ENCODE assay signal across 7 cellular contexts in the genomic region with DNA sequence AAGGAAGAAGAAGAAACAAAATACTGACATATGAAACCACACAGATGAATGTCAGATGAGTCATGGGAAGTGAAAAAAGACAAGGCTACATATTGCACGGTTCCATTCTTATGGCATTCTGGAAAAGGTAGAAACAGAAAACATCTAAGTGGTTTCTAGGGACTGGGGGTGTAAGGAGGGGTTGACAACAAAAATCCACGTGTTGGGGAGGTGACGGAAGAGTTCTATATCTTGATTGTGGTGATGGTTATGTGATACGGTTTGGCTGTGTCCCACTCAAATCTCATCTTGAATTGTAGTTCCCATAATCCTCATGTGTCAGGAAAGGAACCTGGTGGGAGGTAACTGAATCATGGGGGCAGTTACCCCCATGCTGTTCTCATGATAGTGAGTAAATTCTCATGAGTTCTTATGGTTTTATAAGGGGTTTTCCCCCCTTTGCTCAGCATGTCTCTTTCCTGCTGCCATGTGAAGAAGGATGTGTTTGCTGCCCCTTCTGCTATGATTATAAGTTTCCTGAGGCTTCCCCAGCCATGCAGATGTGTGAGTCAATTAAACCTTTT. TPM values are rescaled to one million over a fixed set of nuclear protein-coding genes. Genes with fewer than 3 reads are reported as not detected.
DNase-seq lines count a peak whose midpoint lies in the region; ATAC-seq and TF ChIP-seq lines count a peak whose summit lies in the region.

No MANE protein-coding gene starts in this region.

- peaks cover 22% of the 10 kb centered on the region for H3F3A ChIP-seq in GM23248 (ENCODE audit: insufficient read depth)

- in situ Hi-C loops in GM23248 (cut with MboI) = no loop called here

- TF ChIP-seq CTCF in choroid plexus epithelial cell (conservative IDR thresholded peaks at IDR 0.05; ENCODE audit: low read depth, low read length) (no peak), upper lobe of right lung (IDR thresholded peaks at IDR 0.05) (no peak)

- H4K20me1 ChIP-seq in GM23248 (ENCODE audit: insufficient read depth) = no peaks in the 10 kb centered on the region

- no peaks in the 10 kb centered on the region for H3K9me2 ChIP-seq in GM23248 (ENCODE audit: insufficient read depth)

- H3K27me3 ChIP-seq in GM23248 (replicated peaks; ENCODE audit: insufficient read depth) (no peaks in the 10 kb centered on the region), SJCRH30 (no peaks in the 10 kb centered on the region), upper lobe of right lung (no peaks in the 10 kb centered on the region)
- no peaks in the 10 kb centered on the region for H3K27me3 ChIP-seq in effector memory CD4-positive, alpha-beta T cell (replicated peaks; ENCODE audit: control insufficient read depth, insufficient read depth, low read length, poor library complexity, severe bottlenecking)

- peak overlapping the region; percentile 10 for H3K4me2 ChIP-seq in GM23248 (ENCODE audit: unreplicated experiment)

- WGBS in GM23248 (ENCODE audit: low coverage in 1 of 2, low lambda C conversion rate in 2 of 2, missing lambda C conversion rate in 2 of 2), 2 experiments = 66 to 72% methylated on average over 4 of the region's 4 CpGs

- H3K4me1 ChIP-seq in GM23248 (ENCODE audit: insufficient read depth) (peaks cover 8% of the 10 kb centered on the region), SJCRH30 (peaks cover 25% of the 10 kb centered on the region), upper lobe of right lung (peaks cover 10% of the 10 kb centered on the region)
- no peaks in the 10 kb centered on the region for H3K4me1 ChIP-seq in effector memory CD4-positive, alpha-beta T cell (ENCODE audit: control insufficient read depth, insufficient read depth, low read length, poor library complexity, severe bottlenecking)

- intact Hi-C loops in upper lobe of right lung (cut with DNase I) = no loop called here

- H3K36me3 ChIP-seq in GM23248 (ENCODE audit: low read depth) (no peaks in the 10 kb centered on the region), SJCRH30 (peaks cover 1% of the 10 kb centered on the region; the same call in 1 of the 2 replicates), upper lobe of right lung (no peaks in the 10 kb centered on the region)
- H3K36me3 ChIP-seq in effector memory CD4-positive, alpha-beta T cell (ENCODE audit: control insufficient read depth, insufficient read depth, low read length) = no peaks in the 10 kb centered on the region

- H3K4me3 ChIP-seq in GM23248 (no peak overlapping the region), SJCRH30 (no peak overlapping the region), choroid plexus epithelial cell (ENCODE audit: low read depth, low read length) (no peak overlapping the region), upper lobe of right lung (no peak overlapping the region)
- no peak overlapping the region for H3K4me3 ChIP-seq in effector memory CD4-positive, alpha-beta T cell (ENCODE audit: insufficient read depth, low read depth, low read length, poor library complexity, severe bottlenecking)

- H3K27ac ChIP-seq in GM23248 (peak overlapping the region; percentile 58), SJCRH30 (peak overlapping the region; percentile 15; the same call in 1 of the 2 replicates), upper lobe of right lung (no peak overlapping the region)
- H3K27ac ChIP-seq in effector memory CD4-positive, alpha-beta T cell (ENCODE audit: insufficient read depth, low read length, poor library complexity, severe bottlenecking) = no peak overlapping the region

- no peak overlapping the region for H2AFZ ChIP-seq in GM23248

- peak; percentile 68 for DNase-seq in GM23248
- DNase-seq in SJCRH30 = peak; percentile 51 to 59
- DNase-seq in choroid plexus epithelial cell (ENCODE audit: low read depth) = peak; percentile 95
- peak; percentile 75 for DNase-seq in stimulated activated CD4-positive, alpha-beta T cell treated with anti-CD3 and anti-CD28 coated beads, Interleukin-4, amount 100 ng/mL, for 24 hours
- DNase-seq in effector memory CD4-positive, alpha-beta T cell = no peak
- no peak for DNase-seq in upper lobe of right lung
- DNase-seq in activated gamma-delta T cell treated with Interleukin-2 at 50 U/mL for 16 hours = no peak

- H3K79me2 ChIP-seq in GM23248 (ENCODE audit: insufficient read depth) = no peaks in the 10 kb centered on the region

- H3K9me3 ChIP-seq in GM23248 (ENCODE audit: low read depth) (no peaks in the 10 kb centered on the region), SJCRH30 (replicated peaks) (no peaks in the 10 kb centered on the region), upper lobe of right lung (no peaks in the 10 kb centered on the region)
- H3K9me3 ChIP-seq in effector memory CD4-positive, alpha-beta T cell (ENCODE audit: control insufficient read depth, low read length) = no peaks in the 10 kb centered on the region

- ATAC-seq in upper lobe of right lung = no peak

- no peak overlapping the region for H3K9ac ChIP-seq in GM23248

RNA-seq across cellular contexts. Expression of a gene that starts 6.4 kb away (rescaled TPM):
- 83.2 and 96.8 TPM in 2 replicates for total RNA-seq in GM23248 (2014; rRNA removed; shearing (Covaris generic))
- 79.7 and 81.5 TPM in 2 replicates for polyA plus RNA-seq in GM23248 (2016; fragmentation: Nextera tagmentation; extraction: Ambion mirVana)
- 47.2 and 47.5 TPM in 2 replicates for total RNA-seq in SJCRH30 (2014; rRNA removed; shearing (Covaris generic))
- total RNA-seq in upper lobe of right lung = 53.7 TPM

Comparison
In these comparisons a context has a peak if more than half of its experiments do, and no peak if none do; other contexts are left out.
1. DNase-seq: peak in GM23248 (single experiment), SJCRH30 (2 of 2), choroid plexus epithelial cell (single experiment) and stimulated activated CD4-positive, alpha-beta T cell treated with anti-CD3 and anti-CD28 coated beads, Interleukin-4, amount 100 ng/mL, for 24 hours (single experiment); none in effector memory CD4-positive, alpha-beta T cell (0 of 3), upper lobe of right lung (single experiment) and activated gamma-delta T cell treated with Interleukin-2 at 50 U/mL for 16 hours (single experiment).
2. H3K27ac ChIP-seq: peak in GM23248 (single experiment) and SJCRH30 (single experiment); none in effector memory CD4-positive, alpha-beta T cell (single experiment) and upper lobe of right lung (single experiment).